ENCODE assay signal across 2 cellular contexts in genomic region chr2:45361666-45362065, GRCh38.
TF ChIP-seq lines count a peak whose summit lies in the region.

No MANE protein-coding gene starts in this region.

TF ChIP-seq in HEK293, 187 proteins besides CTCF, POLR2A, EP300 and RAD21:
- TF ChIP-seq ZBTB6 (tag by site-specific recombination; IDR thresholded peaks at IDR 0.05) (no peak), ZNF362 (tag by site-specific recombination; IDR thresholded peaks at IDR 0.05) (no peak), ZNF366 (tag by site-specific recombination; conservative IDR thresholded peaks at IDR 0.05) (peak; percentile 57)

TF ChIP-seq in K562, 482 proteins besides CTCF, POLR2A, EP300 and RAD21:
- TF ChIP-seq ZNF512 (tag; IDR thresholded peaks at IDR 0.05) (peak; percentile 68), CBFA2T3 (IDR thresholded peaks at IDR 0.05) (no peak)
